10 cellular contexts compared by ENCODE assay signal in the genomic region with DNA sequence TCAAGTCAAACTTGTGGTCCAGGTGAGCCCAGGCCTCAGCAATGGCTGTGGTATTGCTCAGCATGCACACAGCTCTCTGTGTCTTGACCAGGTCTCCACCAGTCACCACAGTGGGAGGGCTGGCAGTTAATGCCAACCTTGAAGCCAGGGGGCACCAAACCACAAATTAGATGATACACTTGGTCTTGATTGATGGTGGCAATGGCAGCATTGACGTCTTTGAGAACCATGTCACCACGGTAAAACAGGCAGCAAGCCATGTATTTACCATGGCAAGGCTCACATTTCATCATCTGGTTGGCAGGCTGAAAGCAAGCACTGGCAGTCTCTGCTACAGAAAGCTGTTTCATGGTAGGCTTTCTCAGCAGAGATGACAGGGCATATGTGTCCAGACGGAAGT. TPM values are rescaled to one million over a fixed set of nuclear protein-coding genes. Genes with fewer than 3 reads are reported as not detected.
DNase-seq lines count a peak whose midpoint lies in the region; ATAC-seq, FAIRE-seq and TF ChIP-seq lines count a peak whose summit lies in the region.
"Had no signal": no experiment of that assay in that cellular context is flagged by ENCODE, and none has a peak within 500 bp of the region (broad histone marks: within the 10 kb centered on the region; RNA-seq: fewer than 3 reads in every experiment).

No MANE protein-coding gene starts in this region.

- no peaks in the 10 kb centered on the region for H3K9me3 ChIP-seq in K562 (replicated peaks; ENCODE audit: control insufficient read depth, insufficient read depth, low read depth, low read length)

- H3K27ac Mint-ChIP-seq in activated CD8-positive, alpha-beta T cell treated with anti-CD3 and anti-CD28 coated beads for 36 hours = no peak overlapping the region
- H3K27ac Mint-ChIP-seq in activated CD8-positive, alpha-beta T cell treated with anti-CD3 and anti-CD28 coated beads, Interleukin-2, amount 10 ng/mL, durations not matched to agents 7 days and 5 days = no peak overlapping the region
- H3K27ac Mint-ChIP-seq: CD8-positive, alpha-beta memory T cell had no signal

- FAIRE-seq in K562 (lab: Jason Lieb, UNC) = no peak
- FAIRE-seq: astrocyte had no signal

- peaks cover 0 to 2% of the 10 kb centered on the region in 2 experiments; a peak in 1 of 5 replicates for H3K4me1 ChIP-seq in K562 (replicated peaks in 1 of 2; ENCODE audit: control insufficient read depth in 2 of 2, insufficient read depth in 2 of 2, low read length in 2 of 2)

- no peak for TF ChIP-seq POLR2A in K562 (conservative IDR thresholded peaks at IDR 0.05)

- ATAC-seq in activated CD8-positive, alpha-beta T cell treated with anti-CD3 and anti-CD28 coated beads for 36 hours = peak; percentile 47
- ATAC-seq in activated CD8-positive, alpha-beta T cell treated with anti-CD3 and anti-CD28 coated beads, Interleukin-2, amount 10 ng/mL, durations not matched to agents 7 days and 5 days = no peak
- ATAC-seq in K562 (peak; percentile 31; the same call in 2 of the 3 replicates), GM18502 (IDR thresholded peaks at IDR 0.05; ENCODE audit: poor library complexity, unreplicated experiment) (no peak), HG02623 (IDR thresholded peaks at IDR 0.05; ENCODE audit: unreplicated experiment) (no peak)

- no peak overlapping the region for H3K9ac ChIP-seq in K562 (ENCODE audit: insufficient read depth in 1 of 2, low read depth in 2 of 2, low read length in 2 of 2)

- WGBS in K562 (ENCODE audit: insufficient coverage, low coverage, missing lambda C conversion rate) = 9% methylated on average over 3 of the region's 3 CpGs

- DNase-seq in activated CD8-positive, alpha-beta T cell treated with anti-CD3 and anti-CD28 coated beads for 36 hours = peak; percentile 49
- DNase-seq in activated CD8-positive, alpha-beta T cell treated with anti-CD3 and anti-CD28 coated beads, Interleukin-2, amount 10 ng/mL, durations not matched to agents 7 days and 5 days = no peak
- no peak for DNase-seq in K562 (ENCODE audit: extremely low read depth in 1 of 4, low spot score in 3 of 4)
- peak; percentile 15 to 22 for DNase-seq in stimulated activated CD4-positive, alpha-beta T cell treated with anti-CD3 and anti-CD28 coated beads, Interleukin-2, amount 100 ng/mL, for 24 hours
- DNase-seq in LoVo (ENCODE audit: low spot score) = no peak
- DNase-seq: CD8-positive, alpha-beta memory T cell had no signal

- CTCF ChIA-PET in activated CD8-positive, alpha-beta T cell treated with anti-CD3 and anti-CD28 coated beads for 36 hours (lab: Charles Lee) = interaction anchor here (0.8 to 3.2 kb wide), 6 partner anchors 57 to 161 kb away, joined by 3 to 30 read pairs (median 4); no protein-coding TSS in a partner anchor
- CTCF ChIA-PET in activated CD8-positive, alpha-beta T cell treated with anti-CD3 and anti-CD28 coated beads, Interleukin-2, amount 10 ng/mL, durations not matched to agents 7 days and 5 days (lab: Charles Lee) = interaction anchor here (0.7 to 2.0 kb wide), 3 partner anchors 73 to 158 kb away, joined by 3 to 6 read pairs (median 4); no protein-coding TSS in a partner anchor
- CTCF ChIA-PET in K562 (lab: Yijun Ruan, JAX; ENCODE audit: low intra/inter-chr PET ratio) = no interaction called here

- in situ Hi-C loops in K562 (cut with MboI) = loop anchor here (5.0 kb wide), 1 partner anchor 150 kb away; no protein-coding TSS in a partner anchor

- H3K9me3 Mint-ChIP-seq in activated CD8-positive, alpha-beta T cell treated with anti-CD3 and anti-CD28 coated beads for 36 hours = no peaks in the 10 kb centered on the region
- no peaks in the 10 kb centered on the region for H3K9me3 Mint-ChIP-seq in activated CD8-positive, alpha-beta T cell treated with anti-CD3 and anti-CD28 coated beads, Interleukin-2, amount 10 ng/mL, durations not matched to agents 7 days and 5 days (ENCODE audit: insufficient read depth)
- H3K9me3 Mint-ChIP-seq: CD8-positive, alpha-beta memory T cell had no signal

- no peak overlapping the region for H3K4me3 ChIP-seq in K562

- H3K9me1 ChIP-seq in K562 (ENCODE audit: control insufficient read depth, insufficient read depth, low read length) = no peaks in the 10 kb centered on the region

- no peaks in the 10 kb centered on the region for H3K27me3 Mint-ChIP-seq in activated CD8-positive, alpha-beta T cell treated with anti-CD3 and anti-CD28 coated beads for 36 hours
- H3K27me3 Mint-ChIP-seq in activated CD8-positive, alpha-beta T cell treated with anti-CD3 and anti-CD28 coated beads, Interleukin-2, amount 10 ng/mL, durations not matched to agents 7 days and 5 days (ENCODE audit: low read depth) = no peaks in the 10 kb centered on the region
- H3K27me3 Mint-ChIP-seq: CD8-positive, alpha-beta memory T cell had no signal

- H3K4me3 Mint-ChIP-seq in activated CD8-positive, alpha-beta T cell treated with anti-CD3 and anti-CD28 coated beads for 36 hours = no peak overlapping the region
- no peak overlapping the region for H3K4me3 Mint-ChIP-seq in activated CD8-positive, alpha-beta T cell treated with anti-CD3 and anti-CD28 coated beads, Interleukin-2, amount 10 ng/mL, durations not matched to agents 7 days and 5 days
- H3K4me3 Mint-ChIP-seq: CD8-positive, alpha-beta memory T cell had no signal

- H3K36me3 Mint-ChIP-seq in activated CD8-positive, alpha-beta T cell treated with anti-CD3 and anti-CD28 coated beads for 36 hours (ENCODE audit: low read depth) = no peaks in the 10 kb centered on the region
- no peaks in the 10 kb centered on the region for H3K36me3 Mint-ChIP-seq in activated CD8-positive, alpha-beta T cell treated with anti-CD3 and anti-CD28 coated beads, Interleukin-2, amount 10 ng/mL, durations not matched to agents 7 days and 5 days (ENCODE audit: low read depth)
- H3K36me3 Mint-ChIP-seq: CD8-positive, alpha-beta memory T cell had no signal

- no peaks in the 10 kb centered on the region for H3K79me2 ChIP-seq in K562 (ENCODE audit: control insufficient read depth, insufficient read depth, low read length)

- H3K4me2 ChIP-seq in K562 (ENCODE audit: insufficient read depth, low read length) = no peak overlapping the region

- no peaks in the 10 kb centered on the region for H3K27me3 ChIP-seq in K562 (ENCODE audit: control insufficient read depth in 2 of 2, insufficient read depth in 2 of 2, low read length in 2 of 2)

- H2AFZ ChIP-seq in K562 (ENCODE audit: low read depth, low read length) = 0 out of 2 replicates have a peak overlapping the region, but pooled peaks have one; percentile 7

- intact Hi-C loops in activated CD8-positive, alpha-beta T cell treated with anti-CD3 and anti-CD28 coated beads for 36 hours (cut with micrococcal nuclease) = loop anchor here (5.0 kb wide), 1 partner anchor 155 kb away; no protein-coding TSS in a partner anchor
- intact Hi-C loops in K562 (cut with micrococcal nuclease) = loop anchor here (1.0 kb wide), 1 partner anchor 157 kb away; no protein-coding TSS in a partner anchor

- peak; percentile 37 for TF ChIP-seq CTCF in activated CD8-positive, alpha-beta T cell treated with anti-CD3 and anti-CD28 coated beads for 36 hours (IDR thresholded peaks at IDR 0.05)
- TF ChIP-seq CTCF in LNCAP (IDR thresholded peaks at IDR 0.05) (peak; percentile 18; the same call in 1 of the 2 replicates), K562 (IDR thresholded peaks at IDR 0.05 in 2 of 3, conservative IDR thresholded peaks at IDR 0.05 in 1 of 3; ENCODE audit: insufficient read depth in 2 of 3, low read depth in 1 of 3, low read length in 3 of 3) (peak; percentile 21 to 32 (median 29); a peak in 3 of 6 replicates)

- no peak overlapping the region for H3K27ac ChIP-seq in K562 (ENCODE audit: extremely low read depth, low read depth, low read length)

- H3K36me3 ChIP-seq in K562 (ENCODE audit: control insufficient read depth, insufficient read depth, low read length) = no peaks in the 10 kb centered on the region

- BruUV-seq in K562 (replicated peaks; lab: Mats Ljungman, UMichigan) = no TSS peak

- peak in 1 of 2 experiments; percentile 52; a peak in 2 of 4 replicates for TF ChIP-seq RAD21 in K562 (CRISPR knock-in tag; conservative IDR thresholded peaks at IDR 0.05 in 1 of 2, IDR thresholded peaks at IDR 0.05 in 1 of 2)

- POLR2A ChIA-PET in activated CD8-positive, alpha-beta T cell treated with anti-CD3 and anti-CD28 coated beads for 36 hours (lab: Charles Lee) = interaction anchor here (0.6 kb wide), 1 partner anchor 221 kb away, joined by 3 read pairs; no protein-coding TSS in a partner anchor
- POLR2A ChIA-PET in activated CD8-positive, alpha-beta T cell treated with anti-CD3 and anti-CD28 coated beads, Interleukin-2, amount 10 ng/mL, durations not matched to agents 7 days and 5 days (lab: Charles Lee) = no interaction called here
- POLR2A ChIA-PET in K562 (lab: Yijun Ruan, JAX) = no interaction called here

- no peak for TF ChIP-seq EP300 in K562 (IDR thresholded peaks at IDR 0.05; ENCODE audit: low read length)

- H3K4me1 Mint-ChIP-seq in activated CD8-positive, alpha-beta T cell treated with anti-CD3 and anti-CD28 coated beads for 36 hours (ENCODE audit: low read depth) = peaks cover 4% of the 10 kb centered on the region
- H3K4me1 Mint-ChIP-seq in activated CD8-positive, alpha-beta T cell treated with anti-CD3 and anti-CD28 coated beads, Interleukin-2, amount 10 ng/mL, durations not matched to agents 7 days and 5 days (ENCODE audit: low read depth) = peaks cover 7% of the 10 kb centered on the region

- no peaks in the 10 kb centered on the region for H4K20me1 ChIP-seq in K562 (replicated peaks; ENCODE audit: control insufficient read depth, insufficient read depth, low read length)

RNA-seq across cellular contexts. Expression of a gene that starts 40.0 kb away (rescaled TPM):
- total RNA-seq in activated CD8-positive, alpha-beta T cell treated with anti-CD3 and anti-CD28 coated beads for 36 hours = 1 to 10 TPM; 2.1 to 3.2 TPM
- total RNA-seq in activated CD8-positive, alpha-beta T cell treated with anti-CD3 and anti-CD28 coated beads, Interleukin-2, amount 10 ng/mL, durations not matched to agents 7 days and 5 days = under 1 TPM; 0.50 to 0.61 TPM
- 0.12 and 0.14 TPM in 2 replicates for total RNA-seq in K562 (2011; cell fraction: chromatin; rRNA removed; ENCODE audit: low replicate concordance)
- total RNA-seq in K562 (2011; cell fraction: nucleolus; rRNA removed) = not detected in 2 replicates
- not detected in 2 replicates for total RNA-seq in K562 (2011; cell fraction: nucleoplasm; rRNA removed)
- total RNA-seq in K562 (2014; rRNA removed) = 0.04 TPM in 1 of 2 replicates, not detected in the other
- total RNA-seq in K562 (2014; rRNA removed; fragmentation: Illumina TruSeq; extraction: Trizol) = not detected in 2 replicates
- 0.07 and 0.08 TPM in 2 replicates for total RNA-seq in K562 (2015; rRNA removed; fragmentation: Illumina TruSeq; extraction: Trizol)
- 0.13 and 0.31 TPM in 2 replicates for total RNA-seq in K562 (2021)
- 0.04 TPM in 1 of 2 replicates, not detected in the other for polyA plus RNA-seq in K562 (2011; rRNA removed)
- 0.03 TPM in 1 of 2 replicates, not detected in the other for polyA plus RNA-seq in K562 (2011; cell fraction: cytosol; rRNA removed)
- polyA plus RNA-seq in K562 (2011; cell fraction: nucleus; rRNA removed) = 0.06 and 0.13 TPM in 2 replicates
- polyA plus RNA-seq in K562 (2012) = 0.08 TPM in 2 replicates
- polyA plus RNA-seq in K562 (2014; fragmentation: Illumina TruSeq; extraction: Trizol) = 0.04 and 0.09 TPM in 2 replicates
- under 1 TPM in 1 of 2 experiments, not detected in 1; 0.03 TPM for polyA plus RNA-seq in K562 (2014; fragmentation: Nextera tagmentation; extraction: Ambion mirVana)
- polyA plus RNA-seq in K562 (2014; rRNA removed) = 0.34 TPM in 1 of 2 replicates, not detected in the other
- 0.09 and 0.21 TPM in 2 replicates for polyA minus RNA-seq in K562 (2011; rRNA and poly(A)+ RNA removed)
- not detected in 2 replicates for polyA minus RNA-seq in K562 (2011; cell fraction: cytosol; rRNA and poly(A)+ RNA removed)
- polyA minus RNA-seq in K562 (2011; cell fraction: nucleus; rRNA and poly(A)+ RNA removed) = 0.13 TPM in 1 of 2 replicates, not detected in the other

Comparison
In these comparisons a context has a peak if more than half of its experiments do, and no peak if none do; other contexts are left out.
1. ATAC-seq: peak in activated CD8-positive, alpha-beta T cell treated with anti-CD3 and anti-CD28 coated beads for 36 hours (single experiment) and K562 (single experiment); none in activated CD8-positive, alpha-beta T cell treated with anti-CD3 and anti-CD28 coated beads, Interleukin-2, amount 10 ng/mL, durations not matched to agents 7 days and 5 days (single experiment), GM18502 (single experiment) and HG02623 (single experiment).
2. DNase-seq: peak in activated CD8-positive, alpha-beta T cell treated with anti-CD3 and anti-CD28 coated beads for 36 hours (single experiment) and stimulated activated CD4-positive, alpha-beta T cell treated with anti-CD3 and anti-CD28 coated beads, Interleukin-2, amount 100 ng/mL, for 24 hours (2 of 2); none in activated CD8-positive, alpha-beta T cell treated with anti-CD3 and anti-CD28 coated beads, Interleukin-2, amount 10 ng/mL, durations not matched to agents 7 days and 5 days (single experiment), K562 (0 of 4) and LoVo (single experiment).
3. Peak in every context shown above with its lines, with median percentiles within 50 percentile points of each other: CTCF ChIP-seq.